Comparison of ENCODE assay signal across 1 cellular context in genomic region chr13:110485604-110486003, GRCh38.
TF ChIP-seq lines count a peak whose summit lies in the region.

No MANE protein-coding gene starts in this region.

TF ChIP-seq in HepG2, 621 proteins besides CTCF, POLR2A, EP300 and RAD21 (continued from another document and continues in another):
- TF ChIP-seq ZBTB43 (CRISPR knock-in tag; conservative IDR thresholded peaks at IDR 0.05) = no peak; the same call in 1 of the 2 replicates
- TF ChIP-seq ZNF143 (CRISPR knock-in tag; IDR thresholded peaks at IDR 0.05) = 0 out of 2 replicates have a peak, but pooled peaks have one; percentile 36
- TF ChIP-seq ISL2 (CRISPR knock-in tag; IDR thresholded peaks at IDR 0.05) = peak; percentile 65; the same call in 1 of the 2 replicates
- no peak for TF ChIP-seq DNMT3B (CRISPR knock-in tag; conservative IDR thresholded peaks at IDR 0.05)
- TF ChIP-seq PHF21A (CRISPR knock-in tag; IDR thresholded peaks at IDR 0.05) = peak; percentile 69
- TF ChIP-seq PHF5A (CRISPR knock-in tag; IDR thresholded peaks at IDR 0.05; ENCODE audit: low read depth, unreplicated experiment) = no peak
- TF ChIP-seq ZFP36L1 (CRISPR knock-in tag; IDR thresholded peaks at IDR 0.05) = no peak
- peak; percentile 56; the same call in 1 of the 2 replicates for TF ChIP-seq HDAC1 (CRISPR knock-in tag; IDR thresholded peaks at IDR 0.05)
- TF ChIP-seq IRF2 (CRISPR knock-in tag; IDR thresholded peaks at IDR 0.05) = peak; percentile 73
- TF ChIP-seq TGIF2 (CRISPR knock-in tag; IDR thresholded peaks at IDR 0.05) = peak; percentile 70
- no peak for TF ChIP-seq ATF7-NPFF (CRISPR knock-in tag; IDR thresholded peaks at IDR 0.05; ENCODE audit: low read depth)
- TF ChIP-seq SAP130 (CRISPR knock-in tag; IDR thresholded peaks at IDR 0.05; ENCODE audit: low read depth) = peak; percentile 66
- no peak for TF ChIP-seq FOXJ3 (CRISPR knock-in tag; IDR thresholded peaks at IDR 0.05; ENCODE audit: borderline replicate concordance)
- TF ChIP-seq ZNF546 (CRISPR knock-in tag; conservative IDR thresholded peaks at IDR 0.05) = no peak
- TF ChIP-seq SALL2 (CRISPR knock-in tag; IDR thresholded peaks at IDR 0.05) = no peak
- TF ChIP-seq FIP1L1 (IDR thresholded peaks at IDR 0.05; ENCODE audit: borderline replicate concordance, insufficient read depth, low read depth, low read length) = no peak
- no peak for TF ChIP-seq ZNF296 (CRISPR knock-in tag; conservative IDR thresholded peaks at IDR 0.05)
- no peak for TF ChIP-seq ZNF543 (CRISPR knock-in tag; IDR thresholded peaks at IDR 0.05)
- TF ChIP-seq CREBL2 (CRISPR knock-in tag; IDR thresholded peaks at IDR 0.05; ENCODE audit: borderline replicate concordance) = no peak
- no peak for TF ChIP-seq MYNN (CRISPR knock-in tag; IDR thresholded peaks at IDR 0.05; ENCODE audit: low read depth)
- no peak for TF ChIP-seq ZNF343 (CRISPR knock-in tag; IDR thresholded peaks at IDR 0.05)
- TF ChIP-seq MIER2 (CRISPR knock-in tag; IDR thresholded peaks at IDR 0.05) = no peak
- TF ChIP-seq NFIC (IDR thresholded peaks at IDR 0.05; ENCODE audit: low read length) = no peak
- no peak for TF ChIP-seq KAT2B (IDR thresholded peaks at IDR 0.05; ENCODE audit: borderline replicate concordance, low read depth, low read length)
- no peak for TF ChIP-seq UBTF (CRISPR knock-in tag; IDR thresholded peaks at IDR 0.05)
- TF ChIP-seq EHMT2 (IDR thresholded peaks at IDR 0.05; ENCODE audit: borderline replicate concordance, low read depth, low read length) = no peak
- TF ChIP-seq SP140L (CRISPR knock-in tag; IDR thresholded peaks at IDR 0.05; ENCODE audit: borderline replicate concordance) = no peak
- TF ChIP-seq RCOR2 (CRISPR knock-in tag; IDR thresholded peaks at IDR 0.05) = no peak
- TF ChIP-seq ZNF275 (CRISPR knock-in tag; IDR thresholded peaks at IDR 0.05; ENCODE audit: borderline replicate concordance) = no peak
- TF ChIP-seq KDM2A (CRISPR knock-in tag; IDR thresholded peaks at IDR 0.05; ENCODE audit: borderline replicate concordance, low read depth) = 0 out of 2 replicates have a peak, but pooled peaks have one; percentile 23
- no peak for TF ChIP-seq DBP (CRISPR knock-in tag; IDR thresholded peaks at IDR 0.05; ENCODE audit: not compliant biosample characterization)
- TF ChIP-seq ZNF788 (CRISPR knock-in tag; IDR thresholded peaks at IDR 0.05; ENCODE audit: borderline replicate concordance) = no peak
- peak; percentile 51 for TF ChIP-seq ZNF687 (CRISPR knock-in tag; IDR thresholded peaks at IDR 0.05)
- no peak for TF ChIP-seq REXO4 (CRISPR knock-in tag; IDR thresholded peaks at IDR 0.05; ENCODE audit: borderline replicate concordance)
- no peak for TF ChIP-seq CHD4 (IDR thresholded peaks at IDR 0.05; ENCODE audit: borderline replicate concordance, low read length)
- no peak for TF ChIP-seq MXD3 (CRISPR knock-in tag; IDR thresholded peaks at IDR 0.05)
- TF ChIP-seq GZF1 (CRISPR knock-in tag; IDR thresholded peaks at IDR 0.05) = no peak
- TF ChIP-seq IRX3 (CRISPR knock-in tag; IDR thresholded peaks at IDR 0.05; ENCODE audit: borderline replicate concordance, low read depth) = no peak
- no peak for TF ChIP-seq ELF1 (CRISPR knock-in tag; IDR thresholded peaks at IDR 0.05)
- TF ChIP-seq LCORL (IDR thresholded peaks at IDR 0.05) = no peak
- peak; percentile 71 for TF ChIP-seq LCORL (CRISPR knock-in tag; IDR thresholded peaks at IDR 0.05)
- TF ChIP-seq RNF2 (conservative IDR thresholded peaks at IDR 0.05; ENCODE audit: low read depth) = no peak
- TF ChIP-seq GLI4 (CRISPR knock-in tag; IDR thresholded peaks at IDR 0.05; ENCODE audit: borderline replicate concordance) = no peak
- no peak for TF ChIP-seq THAP9 (CRISPR knock-in tag; IDR thresholded peaks at IDR 0.05; ENCODE audit: borderline replicate concordance)
- TF ChIP-seq MTERF4 (CRISPR knock-in tag; IDR thresholded peaks at IDR 0.05) = no peak
- no peak for TF ChIP-seq MLLT10 (CRISPR knock-in tag; IDR thresholded peaks at IDR 0.05)
- no peak for TF ChIP-seq REL (CRISPR knock-in tag; conservative IDR thresholded peaks at IDR 0.05)
- TF ChIP-seq TCF12 (IDR thresholded peaks at IDR 0.05) = no peak
- no peak for TF ChIP-seq TCF12 (CRISPR knock-in tag; IDR thresholded peaks at IDR 0.05)
